In the genomic region with DNA sequence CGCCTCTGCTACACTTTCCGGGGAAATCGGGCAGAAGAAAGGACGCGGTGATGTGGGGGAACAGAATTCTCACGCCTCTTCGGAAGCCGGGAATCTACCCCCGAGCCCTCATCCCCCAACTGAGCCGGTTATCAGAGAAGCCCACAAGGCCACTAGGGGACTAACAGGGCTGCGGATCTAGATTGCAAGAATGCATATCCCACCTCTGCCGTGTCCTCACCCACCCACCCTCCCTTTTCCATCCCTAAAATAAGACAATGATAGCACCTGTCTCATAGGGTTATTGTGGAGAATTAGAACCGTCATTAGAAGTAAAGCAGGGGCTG, we compare ENCODE assay signal across 8 cellular contexts. TPM values are rescaled to one million over a fixed set of nuclear protein-coding genes. Genes with fewer than 3 reads are reported as not detected.
DNase-seq lines count a peak whose midpoint lies in the region; ATAC-seq and TF ChIP-seq lines count a peak whose summit lies in the region.

No MANE protein-coding gene starts in this region.

- H3K4me2 ChIP-seq in neural cell (ENCODE audit: low read length) = peak overlapping the region; percentile 84

- H3K4me3 ChIP-seq in LNCaP clone FGC (ENCODE audit: low read depth, low read length) (peak overlapping the region; percentile 67), neural cell (ENCODE audit: low read length) (peak overlapping the region; percentile 69)

- DNase-seq in LNCaP clone FGC (ENCODE audit: low read depth) (no peak), anterior cingulate cortex (lab: John Stamatoyannopoulos, UW) (no peak), SKM-1 treated with dmso at 0.1 percent for 144 hours (lab: John Stamatoyannopoulos, UW; ENCODE audit: unreplicated experiment) (no peak), DMS79 (lab: John Stamatoyannopoulos, UW) (no peak)

- TF ChIP-seq RAD21 in neural cell (conservative IDR thresholded peaks at IDR 0.05) = no peak

- H3K9me3 ChIP-seq in neural cell (ENCODE audit: low read length) = no peaks in the 10 kb centered on the region

- H3K36me3 Mint-ChIP-seq in dendritic cell treated with granulocyte-macrophage colony-stimulating factor and Interleukin-4, amounts not matched to agents 40 ng/mL and 50 ng/mL, for 4 days (ENCODE audit: low read depth) = peaks cover 91% of the 10 kb centered on the region

- peaks cover 6% of the 10 kb centered on the region for H3K79me2 ChIP-seq in neural cell (replicated peaks; ENCODE audit: insufficient read depth, low read length)

- no peaks in the 10 kb centered on the region for H3K9me2 ChIP-seq in neural cell (ENCODE audit: insufficient read depth, low read length)

- no peak for TF ChIP-seq EP300 in neural cell (conservative IDR thresholded peaks at IDR 0.05; ENCODE audit: poor library complexity, severe bottlenecking)

- no peaks in the 10 kb centered on the region for H3F3A ChIP-seq in neural cell (ENCODE audit: insufficient read depth, low read length, poor library complexity, severe bottlenecking)

- no peaks in the 10 kb centered on the region for H4K20me1 ChIP-seq in neural cell (ENCODE audit: insufficient read depth)

- H3K36me3 ChIP-seq in neural cell (ENCODE audit: insufficient read depth, low read length) = no peaks in the 10 kb centered on the region

- H3K9me3 Mint-ChIP-seq in dendritic cell treated with granulocyte-macrophage colony-stimulating factor and Interleukin-4, amounts not matched to agents 40 ng/mL and 50 ng/mL, for 4 days = no peaks in the 10 kb centered on the region

- intact Hi-C loops in dendritic cell treated with granulocyte-macrophage colony-stimulating factor and Interleukin-4, amounts not matched to agents 40 ng/mL and 50 ng/mL, for 4 days (cut with micrococcal nuclease) = loop anchor here (10.0 kb wide), 2 partner anchors 96 to 164 kb away; a partner anchor contains a TSS

- H3K4me3 Mint-ChIP-seq in dendritic cell treated with granulocyte-macrophage colony-stimulating factor and Interleukin-4, amounts not matched to agents 40 ng/mL and 50 ng/mL, for 4 days = peak overlapping the region; percentile 93

- H3K27ac ChIP-seq in C4-2B (peak overlapping the region; percentile 77), neural cell (ENCODE audit: low read length) (peak overlapping the region; percentile 72)

- peak overlapping the region; percentile 29 for H2AFZ ChIP-seq in neural cell (ENCODE audit: low read depth, low read length)

- no peaks in the 10 kb centered on the region for H3K27me3 ChIP-seq in neural cell (ENCODE audit: insufficient read depth, low read depth, low read length)

- peak overlapping the region; percentile 67 for H3K9ac ChIP-seq in neural cell (ENCODE audit: low read length)

- no peak; the same call in 1 of the 2 replicates for TF ChIP-seq CTCF in C4-2B (conservative IDR thresholded peaks at IDR 0.05)
- no peak for TF ChIP-seq CTCF in LNCaP clone FGC (IDR thresholded peaks at IDR 0.05; ENCODE audit: control insufficient read depth, extremely low read depth, insufficient read depth)
- TF ChIP-seq CTCF in neural cell (IDR thresholded peaks at IDR 0.05; ENCODE audit: poor library complexity, severe bottlenecking) = peak; percentile 42

- H3K27ac Mint-ChIP-seq in dendritic cell treated with granulocyte-macrophage colony-stimulating factor and Interleukin-4, amounts not matched to agents 40 ng/mL and 50 ng/mL, for 4 days = peak overlapping the region; percentile 99

- H3K4me1 Mint-ChIP-seq in dendritic cell treated with granulocyte-macrophage colony-stimulating factor and Interleukin-4, amounts not matched to agents 40 ng/mL and 50 ng/mL, for 4 days (ENCODE audit: low read depth) = peaks cover 66% of the 10 kb centered on the region

- H3K27me3 Mint-ChIP-seq in dendritic cell treated with granulocyte-macrophage colony-stimulating factor and Interleukin-4, amounts not matched to agents 40 ng/mL and 50 ng/mL, for 4 days = no peaks in the 10 kb centered on the region

- no peak for ATAC-seq in HG03432 (IDR thresholded peaks at IDR 0.05; ENCODE audit: unreplicated experiment)

TF ChIP-seq in neural cell, 6 proteins besides CTCF, POLR2A, EP300 and RAD21:
- TF ChIP-seq EZH2 (IDR thresholded peaks at IDR 0.05; ENCODE audit: borderline replicate concordance, insufficient read depth, low read length, poor library complexity, severe bottlenecking) = no peak
- peak; percentile 31 for TF ChIP-seq SMC3 (conservative IDR thresholded peaks at IDR 0.05; ENCODE audit: poor library complexity)
- TF ChIP-seq, protein P1, sequence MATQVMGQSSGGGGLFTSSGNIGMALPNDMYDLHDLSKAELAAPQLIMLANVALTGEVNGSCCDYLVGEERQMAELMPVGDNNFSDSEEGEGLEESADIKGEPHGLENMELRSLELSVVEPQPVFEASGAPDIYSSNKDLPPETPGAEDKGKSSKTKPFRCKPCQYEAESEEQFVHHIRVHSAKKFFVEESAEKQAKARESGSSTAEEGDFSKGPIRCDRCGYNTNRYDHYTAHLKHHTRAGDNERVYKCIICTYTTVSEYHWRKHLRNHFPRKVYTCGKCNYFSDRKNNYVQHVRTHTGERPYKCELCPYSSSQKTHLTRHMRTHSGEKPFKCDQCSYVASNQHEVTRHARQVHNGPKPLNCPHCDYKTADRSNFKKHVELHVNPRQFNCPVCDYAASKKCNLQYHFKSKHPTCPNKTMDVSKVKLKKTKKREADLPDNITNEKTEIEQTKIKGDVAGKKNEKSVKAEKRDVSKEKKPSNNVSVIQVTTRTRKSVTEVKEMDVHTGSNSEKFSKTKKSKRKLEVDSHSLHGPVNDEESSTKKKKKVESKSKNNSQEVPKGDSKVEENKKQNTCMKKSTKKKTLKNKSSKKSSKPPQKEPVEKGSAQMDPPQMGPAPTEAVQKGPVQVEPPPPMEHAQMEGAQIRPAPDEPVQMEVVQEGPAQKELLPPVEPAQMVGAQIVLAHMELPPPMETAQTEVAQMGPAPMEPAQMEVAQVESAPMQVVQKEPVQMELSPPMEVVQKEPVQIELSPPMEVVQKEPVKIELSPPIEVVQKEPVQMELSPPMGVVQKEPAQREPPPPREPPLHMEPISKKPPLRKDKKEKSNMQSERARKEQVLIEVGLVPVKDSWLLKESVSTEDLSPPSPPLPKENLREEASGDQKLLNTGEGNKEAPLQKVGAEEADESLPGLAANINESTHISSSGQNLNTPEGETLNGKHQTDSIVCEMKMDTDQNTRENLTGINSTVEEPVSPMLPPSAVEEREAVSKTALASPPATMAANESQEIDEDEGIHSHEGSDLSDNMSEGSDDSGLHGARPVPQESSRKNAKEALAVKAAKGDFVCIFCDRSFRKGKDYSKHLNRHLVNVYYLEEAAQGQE (IDR thresholded peaks at IDR 0.05; ENCODE audit: borderline replicate concordance) = no peak
- TF ChIP-seq TAF1 (IDR thresholded peaks at IDR 0.05; ENCODE audit: low read depth) = peak; percentile 8
- no peak for TF ChIP-seq MXI1 (conservative IDR thresholded peaks at IDR 0.05; ENCODE audit: poor library complexity, severe bottlenecking)

RNA-seq across cellular contexts. Expression of a gene that starts 1.1 kb away (rescaled TPM):
- 4.6 and 7.2 TPM in 2 replicates for polyA plus RNA-seq in neural cell
- polyA minus RNA-seq in neural cell = not detected in 2 replicates

RNA-seq across cellular contexts. Expression of a gene that starts 4.0 kb away (rescaled TPM):
- 54.7 and 57.0 TPM in 2 replicates for polyA plus RNA-seq in neural cell
- 13.0 and 16.3 TPM in 2 replicates for polyA minus RNA-seq in neural cell

RNA-seq across cellular contexts. Expression of a gene that starts 4.3 kb away (rescaled TPM):
- polyA plus RNA-seq in neural cell = 46.2 and 46.7 TPM in 2 replicates
- 18.0 and 22.3 TPM in 2 replicates for polyA minus RNA-seq in neural cell

RNA-seq across cellular contexts. Expression of a gene that starts 7.2 kb away (rescaled TPM):
- 25.7 and 37.2 TPM in 2 replicates for polyA plus RNA-seq in neural cell
- polyA minus RNA-seq in neural cell = 14.9 and 17.1 TPM in 2 replicates

RNA-seq across cellular contexts. Expression of a gene that starts 15.7 kb away (rescaled TPM):
- not detected in 2 replicates for polyA plus RNA-seq in neural cell
- polyA minus RNA-seq in neural cell = not detected in 2 replicates
